In genomic region chr19:10111405-10111811, GRCh38 we compare ENCODE assay signal across 8 cellular contexts. TPM values are rescaled to one million over a fixed set of nuclear protein-coding genes. Genes with fewer than 3 reads are reported as not detected.
A peak's percentile ranks its signal among the peaks of the same experiment; 100 is the strongest.
DNase-seq lines count a peak whose midpoint lies in the region; ATAC-seq and TF ChIP-seq lines count a peak whose summit lies in the region.

Gene P2RY11, plus strand, starts transcription at chr19:10111693. Its CDS starts 29 bp downstream, at chr19:10111722.

- H3K27me3 ChIP-seq in DOHH2 (ENCODE audit: control insufficient read depth, low read length): no peaks in the 10 kb centered on the region
- H3K27me3 ChIP-seq in Karpas-422 (ENCODE audit: low read length): no peaks in the 10 kb centered on the region
- H3K27me3 ChIP-seq in neutrophil: no peaks in the 10 kb centered on the region
- H3K27me3 ChIP-seq in hepatocyte: no peaks in the 10 kb centered on the region

- H3K9me3 Mint-ChIP-seq in activated naive CD4-positive, alpha-beta T cell treated with anti-CD3 and anti-CD28 coated beads, Interleukin-2, amount 10 ng/mL, durations not matched to agents 7 days and 5 days: no peaks in the 10 kb centered on the region

- H3K79me2 ChIP-seq in DOHH2 (ENCODE audit: control insufficient read depth, low read length) (peaks cover 33% of the 10 kb centered on the region), Karpas-422 (ENCODE audit: low read length) (peaks cover 23% of the 10 kb centered on the region), hepatocyte (peaks cover 19% of the 10 kb centered on the region)

- CTCF ChIA-PET in activated naive CD4-positive, alpha-beta T cell treated with anti-CD3 and anti-CD28 coated beads, Interleukin-2, amount 10 ng/mL, durations not matched to agents 7 days and 5 days (lab: Charles Lee): interaction anchor here (5.1 kb wide), 1 partner anchor 12 kb away, joined by 51 read pairs; no protein-coding TSS in a partner anchor

- no peaks in the 10 kb centered on the region for H3K27me3 Mint-ChIP-seq in activated naive CD4-positive, alpha-beta T cell treated with anti-CD3 and anti-CD28 coated beads, Interleukin-2, amount 10 ng/mL, durations not matched to agents 7 days and 5 days

- H3K36me3 Mint-ChIP-seq in activated naive CD4-positive, alpha-beta T cell treated with anti-CD3 and anti-CD28 coated beads, Interleukin-2, amount 10 ng/mL, durations not matched to agents 7 days and 5 days: peaks cover 62% of the 10 kb centered on the region

- peak within 1 kb of the TSS; percentile 82 for H3K27ac Mint-ChIP-seq in activated naive CD4-positive, alpha-beta T cell treated with anti-CD3 and anti-CD28 coated beads, Interleukin-2, amount 10 ng/mL, durations not matched to agents 7 days and 5 days

- H4K20me1 ChIP-seq in DOHH2 (ENCODE audit: control insufficient read depth, insufficient read depth, low read depth, low read length): no peaks in the 10 kb centered on the region
- H4K20me1 ChIP-seq in Karpas-422 (ENCODE audit: insufficient read depth, low read depth, low read length): peaks cover 25% of the 10 kb centered on the region; the same call in 1 of the 2 replicates
- no peaks in the 10 kb centered on the region for H4K20me1 ChIP-seq in hepatocyte (ENCODE audit: insufficient read depth, poor library complexity, severe bottlenecking)

- H3K4me2 ChIP-seq in DOHH2 (ENCODE audit: low read length) (peak within 1 kb of the TSS; percentile 57), Karpas-422 (ENCODE audit: low read depth, low read length, poor library complexity, severe bottlenecking) (no peak within 1 kb of the TSS), hepatocyte (no peak within 1 kb of the TSS)

- peak within 1 kb of the TSS; percentile 31 for H3K4me3 Mint-ChIP-seq in activated naive CD4-positive, alpha-beta T cell treated with anti-CD3 and anti-CD28 coated beads, Interleukin-2, amount 10 ng/mL, durations not matched to agents 7 days and 5 days

- 86% methylated on average over 8 of the region's 8 CpGs for WGBS in hepatocyte (ENCODE audit: low lambda C conversion rate, missing lambda C conversion rate)

- H3K9me3 ChIP-seq in DOHH2 (ENCODE audit: control insufficient read depth, insufficient read depth, low read length) (no peaks in the 10 kb centered on the region), Karpas-422 (ENCODE audit: low read length) (no peaks in the 10 kb centered on the region), neutrophil (no peaks in the 10 kb centered on the region), hepatocyte (ENCODE audit: low read depth) (no peaks in the 10 kb centered on the region)

- H3K9me2 ChIP-seq in DOHH2 (replicated peaks; ENCODE audit: control insufficient read depth, low read length): no peaks in the 10 kb centered on the region
- H3K9me2 ChIP-seq in Karpas-422 (replicated peaks; ENCODE audit: insufficient read depth, low read length): no peaks in the 10 kb centered on the region
- no peaks in the 10 kb centered on the region for H3K9me2 ChIP-seq in hepatocyte (replicated peaks; ENCODE audit: insufficient read depth)

- peaks cover 59% of the 10 kb centered on the region for H3K4me1 ChIP-seq in DOHH2 (ENCODE audit: control insufficient read depth, low read length)
- peaks cover 31% of the 10 kb centered on the region for H3K4me1 ChIP-seq in Karpas-422 (ENCODE audit: low read length)
- H3K4me1 ChIP-seq in neutrophil (ENCODE audit: control insufficient read depth in 1 of 2, insufficient read depth in 1 of 2, low read depth in 1 of 2, low read length in 1 of 2): peaks cover 31% of the 10 kb centered on the region in 2 experiments
- peaks cover 7% of the 10 kb centered on the region for H3K4me1 ChIP-seq in hepatocyte (ENCODE audit: insufficient read depth)

- TF ChIP-seq CTCF in DOHH2 (IDR thresholded peaks at IDR 0.05; ENCODE audit: low read depth, low read length, poor library complexity, severe bottlenecking) (no peak), neutrophil (IDR thresholded peaks at IDR 0.05) (no peak), hepatocyte (IDR thresholded peaks at IDR 0.05; ENCODE audit: poor library complexity) (no peak)

- H3K4me3 ChIP-seq in DOHH2 (ENCODE audit: low read length) (peak within 1 kb of the TSS; percentile 16; the same call in 1 of the 2 replicates), Karpas-422 (ENCODE audit: low read length) (no peak within 1 kb of the TSS), neutrophil (ENCODE audit: low read depth in 1 of 2, low read length in 1 of 2) (peak within 1 kb of the TSS; percentile 6 to 35), hepatocyte (no peak within 1 kb of the TSS)

- H3K9ac ChIP-seq in Karpas-422 (ENCODE audit: low read length): no peak within 1 kb of the TSS

- peaks cover 62% of the 10 kb centered on the region for H3K4me1 Mint-ChIP-seq in activated naive CD4-positive, alpha-beta T cell treated with anti-CD3 and anti-CD28 coated beads, Interleukin-2, amount 10 ng/mL, durations not matched to agents 7 days and 5 days

- H3K27ac ChIP-seq in DOHH2 (ENCODE audit: low read depth, low read length) (peak within 1 kb of the TSS; percentile 64), Karpas-422 (ENCODE audit: low read length) (peak within 1 kb of the TSS; percentile 33; the same call in 1 of the 2 replicates), neutrophil (peak within 1 kb of the TSS; percentile 59), hepatocyte (no peak within 1 kb of the TSS)

- DNase-seq in Karpas-422: peak; percentile 70
- no peak for DNase-seq in activated naive CD4-positive, alpha-beta T cell treated with anti-CD3 and anti-CD28 coated beads, Interleukin-2, amount 10 ng/mL, durations not matched to agents 7 days and 5 days
- no peak for DNase-seq in superior temporal gyrus (ENCODE audit: extremely low spot score)
- DNase-seq in NCI-H510A treated with DMSO at 0.1 percent for 48 hours (lab: John Stamatoyannopoulos, UW): no peak
- DNase-seq in hepatocyte (ENCODE audit: low spot score): no peak

- H3K36me3 ChIP-seq in DOHH2 (ENCODE audit: control insufficient read depth, low read length): peaks cover 84% of the 10 kb centered on the region
- peaks cover 32% of the 10 kb centered on the region for H3K36me3 ChIP-seq in Karpas-422 (ENCODE audit: insufficient read depth, low read length)
- peaks cover 33% of the 10 kb centered on the region for H3K36me3 ChIP-seq in neutrophil
- H3K36me3 ChIP-seq in hepatocyte (replicated peaks; ENCODE audit: insufficient read depth, low read depth): no peaks in the 10 kb centered on the region

- H3F3A ChIP-seq in DOHH2 (ENCODE audit: control insufficient read depth, insufficient read depth): peaks cover 45% of the 10 kb centered on the region

- H2AFZ ChIP-seq in Karpas-422 (ENCODE audit: low read length) (no peak within 1 kb of the TSS), hepatocyte (no peak within 1 kb of the TSS)

- no peak for ATAC-seq in GM21576 (IDR thresholded peaks at IDR 0.05; ENCODE audit: unreplicated experiment)

RNA-seq across cellular contexts. Expression of gene P2RY11, which starts in this region (rescaled TPM):
- total RNA-seq in Karpas-422 (2014; rRNA removed; shearing (Covaris generic); ENCODE audit: low replicate concordance): 1.7 and 6.1 TPM in 2 replicates
- total RNA-seq in hepatocyte: 2.7 and 3.8 TPM in 2 replicates
- polyA plus RNA-seq in hepatocyte: 6.1 TPM in 2 replicates

Comparison
In these comparisons a context has a peak if more than half of its experiments do, and no peak if none do; other contexts are left out.
1. H3K4me3 ChIP-seq: peak in DOHH2 (single experiment) and neutrophil (2 of 2); none in Karpas-422 (single experiment) and hepatocyte (single experiment).